ENCODE assay signal across 7 cellular contexts in genomic region chr11:45848654-45849081, GRCh38. TPM values are rescaled to one million over a fixed set of nuclear protein-coding genes. Genes with fewer than 3 reads are reported as not detected.
A peak's percentile ranks its signal among the peaks of the same experiment; 100 is the strongest.
DNase-seq lines count a peak whose midpoint lies in the region; ATAC-seq, FAIRE-seq and TF ChIP-seq lines count a peak whose summit lies in the region.

No MANE protein-coding gene starts in this region.

- no peak for ATAC-seq in omental fat pad (ENCODE audit: low FRiP score)
- no peak for ATAC-seq in GM18519 (IDR thresholded peaks at IDR 0.05; ENCODE audit: low FRiP score, unreplicated experiment)

- in situ Hi-C loops in HAP-1 (cut with MboI; ENCODE audit: low sequenced_read_pairs) = no loop called here

- no peaks in the 10 kb centered on the region for H3K36me3 ChIP-seq in HAP-1 (replicated peaks)
- no peaks in the 10 kb centered on the region for H3K36me3 ChIP-seq in iPS-15b (ENCODE audit: control insufficient read depth, insufficient read depth, low read length)
- peaks cover 0 to 2% of the 10 kb centered on the region in 2 donors for H3K36me3 ChIP-seq in small intestine (ENCODE audit: control insufficient read depth in 2 of 2, insufficient read depth in 2 of 2, low read length in 2 of 2)

- H3K4me3 ChIP-seq in HAP-1 = peak overlapping the region; percentile 87
- peak overlapping the region; percentile 93 for H3K4me3 ChIP-seq in WI38 (ENCODE audit: low read depth, low read length)
- H3K4me3 ChIP-seq in iPS-15b (ENCODE audit: low read depth, low read length) = peak overlapping the region; percentile 93
- peak overlapping the region in 1 of 2 donors; percentile 84 for H3K4me3 ChIP-seq in small intestine (ENCODE audit: low read depth in 1 of 2, low read length in 2 of 2)

- no peak for FAIRE-seq in small intestine (lab: Jason Lieb, UNC)

- peak overlapping the region in 1 of 2 donors; percentile 97 for H3K27ac ChIP-seq in small intestine (ENCODE audit: low read depth in 1 of 2, low read length in 1 of 2)

- no peaks in the 10 kb centered on the region for H3K9me3 ChIP-seq in HAP-1
- H3K9me3 ChIP-seq in iPS-15b (ENCODE audit: control insufficient read depth, insufficient read depth, low read length) = no peaks in the 10 kb centered on the region
- no peaks in the 10 kb centered on the region for H3K9me3 ChIP-seq in small intestine (ENCODE audit: control insufficient read depth, low read depth)

- 20 to 50% (median 29%) methylated on average over 8 of the region's 8 CpGs for WGBS in small intestine, 3 donors

- DNase-seq in HAP-1 (ENCODE audit: low spot score in 2 of 2) (no peak), small intestine (peak; percentile 51), omental fat pad (ENCODE audit: low spot score) (no peak), A172 (ENCODE audit: low spot score) (no peak)

- peaks cover 24% of the 10 kb centered on the region for H3K4me1 ChIP-seq in HAP-1
- H3K4me1 ChIP-seq in iPS-15b (ENCODE audit: control insufficient read depth, insufficient read depth, low read length) = peaks cover 16% of the 10 kb centered on the region
- peaks cover 3 to 12% of the 10 kb centered on the region in 2 donors for H3K4me1 ChIP-seq in small intestine (ENCODE audit: control insufficient read depth in 2 of 2, insufficient read depth in 1 of 2, low read depth in 1 of 2, low read length in 1 of 2)

- TF ChIP-seq CTCF in WI38 (IDR thresholded peaks at IDR 0.05; ENCODE audit: low read depth, low read length) (no peak), omental fat pad (IDR thresholded peaks at IDR 0.05) (no peak)

- H3K27me3 ChIP-seq in HAP-1 (ENCODE audit: low read depth) (no peaks in the 10 kb centered on the region), iPS-15b (ENCODE audit: control insufficient read depth, insufficient read depth, low read length) (peaks cover 29% of the 10 kb centered on the region), small intestine (ENCODE audit: control insufficient read depth in 2 of 2, insufficient read depth in 2 of 2, low read length in 2 of 2) (no peaks in the 10 kb centered on the region)

- H3K9ac ChIP-seq in iPS-15b (ENCODE audit: low read depth, low read length) = no peak overlapping the region

RNA-seq across cellular contexts. Expression of gene CRY2, which starts 1.4 kb away (rescaled TPM):
- 10 to 100 TPM in 1 of 3 donors, 1 to 10 TPM in 2; 6.7 to 10.5 (median 9.6) TPM for polyA plus RNA-seq in small intestine
- 10 to 100 TPM; 53.1 to 63.4 (median 60.2) TPM for total RNA-seq in omental fat pad
- 7.4 and 8.1 TPM in 2 replicates for total RNA-seq in A172 (2014; rRNA removed; shearing (Covaris generic))

RNA-seq across cellular contexts. Expression of gene MAPK8IP1, which starts 36.8 kb away (rescaled TPM):
- polyA plus RNA-seq in small intestine = 1 to 10 TPM; 1.3 to 6.1 (median 1.9) TPM
- 1 to 10 TPM; 3.2 to 7.4 (median 4.3) TPM for total RNA-seq in omental fat pad
- total RNA-seq in A172 (2014; rRNA removed; shearing (Covaris generic)) = 24.0 and 24.2 TPM in 2 replicates

RNA-seq across cellular contexts. Expression of gene SLC35C1, which starts 43.7 kb away (rescaled TPM):
- polyA plus RNA-seq in small intestine = 10 to 100 TPM; 17.4 to 35.2 (median 29.5) TPM
- 100 to 1,000 TPM in 1 of 4 donors, 10 to 100 TPM in 3; 18.6 to 103 (median 73.0) TPM for total RNA-seq in omental fat pad
- total RNA-seq in A172 (2014; rRNA removed; shearing (Covaris generic)) = 5.4 and 11.2 TPM in 2 replicates

RNA-seq across cellular contexts. Expression of gene FREY1, which starts 58.4 kb away (rescaled TPM):
- under 1 TPM in 1 of 3 donors, not detected in 2; 0.19 TPM for polyA plus RNA-seq in small intestine
- 1 to 10 TPM in 1 of 4 donors, not detected in 3; 1.6 TPM for total RNA-seq in omental fat pad
- total RNA-seq in A172 (2014; rRNA removed; shearing (Covaris generic)) = 0.24 and 0.26 TPM in 2 replicates
